9 cellular contexts compared by ENCODE assay signal in genomic region chr9:100100268-100100667, GRCh38. TPM values are rescaled to one million over a fixed set of nuclear protein-coding genes. Genes with fewer than 3 reads are reported as not detected.
DNase-seq lines count a peak whose midpoint lies in the region; ATAC-seq and TF ChIP-seq lines count a peak whose summit lies in the region.
"Had no signal": no experiment of that assay in that cellular context is flagged by ENCODE, and none has a peak within 500 bp of the region (broad histone marks: within the 10 kb centered on the region; RNA-seq: fewer than 3 reads in every experiment).

No MANE protein-coding gene starts in this region.

- peak in 2 of 3 experiments; percentile 24 to 56 for DNase-seq in NCI-H1417 (lab: John Stamatoyannopoulos, UW)
- DNase-seq in NCI-H1417 treated with DMSO at 0.1 percent for 48 hours (lab: John Stamatoyannopoulos, UW) = no peak
- DNase-seq in esophagus squamous epithelium (lab: John Stamatoyannopoulos, UW) = no peak
- no peak for DNase-seq in H7
- no peak for DNase-seq in stimulated activated CD4-positive, alpha-beta T cell treated with anti-CD3 and anti-CD28 coated beads, Interleukin-2, amount 100 ng/mL, for 48 hours
- DNase-seq: cortex of kidney had no signal

- no peaks in the 10 kb centered on the region; the same call in 1 of the 2 replicates for H4K20me1 ChIP-seq in OCI-LY1 (ENCODE audit: insufficient read depth, low read length)

- H3K4me3 ChIP-seq in OCI-LY1 (ENCODE audit: low read depth, low read length, poor library complexity, severe bottlenecking) = peak overlapping the region; percentile 96
- peak overlapping the region in 2 of 4 donors; percentile 89 to 96 for H3K4me3 ChIP-seq in esophagus squamous epithelium
- H3K4me3 ChIP-seq in skeletal muscle satellite cell (ENCODE audit: low read length) = peak overlapping the region; percentile 93
- no peak overlapping the region for H3K4me3 ChIP-seq in H7 (ENCODE audit: insufficient read depth, low read depth, low read length)

- 71 to 85% methylated on average over 2 of the region's 2 CpGs for WGBS in esophagus squamous epithelium, 2 donors

- H3K27me3 ChIP-seq in OCI-LY1 (ENCODE audit: insufficient read depth, low read length) (no peaks in the 10 kb centered on the region), esophagus squamous epithelium (no peaks in the 10 kb centered on the region), skeletal muscle satellite cell (ENCODE audit: control insufficient read depth, insufficient read depth, low read length) (no peaks in the 10 kb centered on the region), H7 (ENCODE audit: control insufficient read depth, insufficient read depth, low read length) (no peaks in the 10 kb centered on the region)

- H3K27ac ChIP-seq in OCI-LY1 (ENCODE audit: low read depth, low read length, poor library complexity, severe bottlenecking) = no peak overlapping the region
- peak overlapping the region in 3 of 4 donors; percentile 93 to 96 (median 96) for H3K27ac ChIP-seq in esophagus squamous epithelium

- H3K9me2 ChIP-seq in OCI-LY1 (ENCODE audit: low read depth, low read length) = no peaks in the 10 kb centered on the region

- TF ChIP-seq POLR2A in esophagus squamous epithelium (IDR thresholded peaks at IDR 0.05) = no peak

- peak overlapping the region; percentile 80 for H3K9ac ChIP-seq in OCI-LY1 (ENCODE audit: low read length)
- H3K9ac ChIP-seq in skeletal muscle satellite cell (ENCODE audit: low read depth, low read length) = peak overlapping the region; percentile 84

- peaks cover 40% of the 10 kb centered on the region for H3K79me2 ChIP-seq in OCI-LY1 (ENCODE audit: insufficient read depth, low read length)

- no peaks in the 10 kb centered on the region for H3F3A ChIP-seq in OCI-LY1 (ENCODE audit: insufficient read depth, low read length)

- H3K9me3 ChIP-seq in OCI-LY1 (ENCODE audit: low read length) (no peaks in the 10 kb centered on the region), esophagus squamous epithelium (no peaks in the 10 kb centered on the region), skeletal muscle satellite cell (replicated peaks; ENCODE audit: low read length) (no peaks in the 10 kb centered on the region)

- H3K4me2 ChIP-seq in OCI-LY1 (ENCODE audit: low read length) = peak overlapping the region; percentile 82
- H3K4me2 ChIP-seq in skeletal muscle satellite cell (ENCODE audit: low read length) = peak overlapping the region; percentile 92

- ATAC-seq in HG02840 (IDR thresholded peaks at IDR 0.05; ENCODE audit: low FRiP score, unreplicated experiment) = no peak

- H3K36me3 ChIP-seq in OCI-LY1 (ENCODE audit: insufficient read depth, low read length) = peaks cover 21% of the 10 kb centered on the region
- peaks cover 0 to 14% (median 0%) of the 10 kb centered on the region in 3 donors for H3K36me3 ChIP-seq in esophagus squamous epithelium
- peaks cover 10% of the 10 kb centered on the region for H3K36me3 ChIP-seq in skeletal muscle satellite cell (ENCODE audit: insufficient read depth, low read length)
- H3K36me3 ChIP-seq in H7 (replicated peaks; ENCODE audit: control insufficient read depth, insufficient read depth, low read length) = no peaks in the 10 kb centered on the region

- TF ChIP-seq CTCF in OCI-LY1 (IDR thresholded peaks at IDR 0.05; ENCODE audit: low read length) (no peak), esophagus squamous epithelium (IDR thresholded peaks at IDR 0.05) (no peak)

- H3K4me1 ChIP-seq in OCI-LY1 (ENCODE audit: insufficient read depth, low read length, severe bottlenecking) (peaks cover 36% of the 10 kb centered on the region), esophagus squamous epithelium (peaks cover 18 to 45% (median 19%) of the 10 kb centered on the region in 3 donors), skeletal muscle satellite cell (ENCODE audit: control insufficient read depth, insufficient read depth, low read length) (peaks cover 11% of the 10 kb centered on the region)

- intact Hi-C loops in esophagus squamous epithelium (cut with DNase I) = no loop called here

- no peak overlapping the region for H2AFZ ChIP-seq in OCI-LY1 (ENCODE audit: low read length)

RNA-seq across cellular contexts. Expression of gene INVS, which starts 1.2 kb away (rescaled TPM):
- total RNA-seq in esophagus squamous epithelium = 10 to 100 TPM in 3 of 4 donors, 1 to 10 TPM in 1; 8.9 to 24.4 (median 13.3) TPM
- 14.4 and 21.3 TPM in 2 replicates for total RNA-seq in skeletal muscle satellite cell (2012; rRNA removed)
- 9.4 and 13.3 TPM in 2 replicates for total RNA-seq in H7 (2014; rRNA removed; shearing (Covaris generic))

RNA-seq across cellular contexts. Expression of gene ERP44, which starts 1.5 kb away (rescaled TPM):
- total RNA-seq in esophagus squamous epithelium = 10 to 100 TPM; 13.5 to 19.2 (median 16.3) TPM
- 15.7 and 17.0 TPM in 2 replicates for total RNA-seq in skeletal muscle satellite cell (2012; rRNA removed)
- 14.8 and 16.3 TPM in 2 replicates for total RNA-seq in H7 (2014; rRNA removed; shearing (Covaris generic))

Comparison
In these comparisons a context has a peak if more than half of its experiments do, and no peak if none do; other contexts are left out.
1. DNase-seq: peak in NCI-H1417 (2 of 3); none in NCI-H1417 treated with DMSO at 0.1 percent for 48 hours (single experiment), esophagus squamous epithelium (single experiment), H7 (single experiment) and stimulated activated CD4-positive, alpha-beta T cell treated with anti-CD3 and anti-CD28 coated beads, Interleukin-2, amount 100 ng/mL, for 48 hours (0 of 2).